In genomic region chr16:69566437-69567030, GRCh38 we compare ENCODE assay signal across 8 cellular contexts. TPM values are rescaled to one million over a fixed set of nuclear protein-coding genes. Genes with fewer than 3 reads are reported as not detected.
DNase-seq lines count a peak whose midpoint lies in the region; ATAC-seq and TF ChIP-seq lines count a peak whose summit lies in the region.

No MANE protein-coding gene starts in this region.

- peaks cover 52% of the 10 kb centered on the region for H3K4me1 ChIP-seq in suprapubic skin

- H3K27me3 Mint-ChIP-seq in activated CD4-positive, alpha-beta T cell treated with anti-CD3 and anti-CD28 coated beads, Interleukin-2, amount 10 ng/mL, durations not matched to agents 7 days and 5 days, result no peaks in the 10 kb centered on the region
- H3K27me3 Mint-ChIP-seq in mesothelial cell of epicardium (ENCODE audit: low read depth), result no peaks in the 10 kb centered on the region

- H3K36me3 Mint-ChIP-seq in activated CD4-positive, alpha-beta T cell treated with anti-CD3 and anti-CD28 coated beads, Interleukin-2, amount 10 ng/mL, durations not matched to agents 7 days and 5 days (ENCODE audit: low read depth), result peaks cover 12% of the 10 kb centered on the region
- no peaks in the 10 kb centered on the region for H3K36me3 Mint-ChIP-seq in mesothelial cell of epicardium

- peak; percentile 23 for ATAC-seq in GM19452 (IDR thresholded peaks at IDR 0.05; ENCODE audit: unreplicated experiment)

- no peaks in the 10 kb centered on the region for H3K9me3 ChIP-seq in suprapubic skin

- TF ChIP-seq POLR2A in suprapubic skin (IDR thresholded peaks at IDR 0.05), result peak in 1 of 2 donors; percentile 14

- WGBS in suprapubic skin, result 0% methylated on average over 14 of the region's 60 CpGs

- TF ChIP-seq EP300 in suprapubic skin (IDR thresholded peaks at IDR 0.05), result no peak

- H3K4me3 ChIP-seq in epithelial cell of esophagus (ENCODE audit: low read length), result peak overlapping the region; percentile 80
- peak overlapping the region; percentile 89 for H3K4me3 ChIP-seq in suprapubic skin

- POLR2A ChIA-PET in activated CD4-positive, alpha-beta T cell treated with anti-CD3 and anti-CD28 coated beads, Interleukin-2, amount 10 ng/mL, durations not matched to agents 7 days and 5 days (lab: Charles Lee), result no interaction called here

- H3K27ac ChIP-seq in C4-2B, result peak overlapping the region; percentile 92
- H3K27ac ChIP-seq in suprapubic skin, result peak overlapping the region; percentile 99

- H3K27me3 ChIP-seq in suprapubic skin, result no peaks in the 10 kb centered on the region

- DNase-seq in HS-5 (ENCODE audit: low read depth) (peak; percentile 41), epithelial cell of esophagus (ENCODE audit: low read depth) (peak; percentile 66), mesothelial cell of epicardium (ENCODE audit: low spot score in 2 of 2, unreplicated experiment in 2 of 2) (peak; percentile 25 to 53), suprapubic skin (ENCODE audit: low spot score in 2 of 2) (peak in 1 of 2 donors; percentile 80), ecto neural progenitor cell (ENCODE audit: low spot score) (no peak)
- DNase-seq in activated CD4-positive, alpha-beta T cell treated with anti-CD3 and anti-CD28 coated beads, Interleukin-2, amount 10 ng/mL, durations not matched to agents 7 days and 5 days, result peak; percentile 9

- peak overlapping the region; percentile 95 for H3K27ac Mint-ChIP-seq in activated CD4-positive, alpha-beta T cell treated with anti-CD3 and anti-CD28 coated beads, Interleukin-2, amount 10 ng/mL, durations not matched to agents 7 days and 5 days
- H3K27ac Mint-ChIP-seq in mesothelial cell of epicardium, result peak overlapping the region; percentile 99

- H3K4me3 Mint-ChIP-seq in activated CD4-positive, alpha-beta T cell treated with anti-CD3 and anti-CD28 coated beads, Interleukin-2, amount 10 ng/mL, durations not matched to agents 7 days and 5 days, result peak overlapping the region; percentile 96
- H3K4me3 Mint-ChIP-seq in mesothelial cell of epicardium, result peak overlapping the region; percentile 96

- no peaks in the 10 kb centered on the region for H3K9me3 Mint-ChIP-seq in activated CD4-positive, alpha-beta T cell treated with anti-CD3 and anti-CD28 coated beads, Interleukin-2, amount 10 ng/mL, durations not matched to agents 7 days and 5 days
- no peaks in the 10 kb centered on the region for H3K9me3 Mint-ChIP-seq in mesothelial cell of epicardium

- TF ChIP-seq CTCF in C4-2B (conservative IDR thresholded peaks at IDR 0.05) (no peak), epithelial cell of esophagus (IDR thresholded peaks at IDR 0.05; ENCODE audit: insufficient read depth, low read depth, low read length, missing control alignments) (no peak), mesothelial cell of epicardium (IDR thresholded peaks at IDR 0.05; ENCODE audit: unreplicated experiment) (no peak), suprapubic skin (IDR thresholded peaks at IDR 0.05) (no peak)

- CTCF ChIA-PET in activated CD4-positive, alpha-beta T cell treated with anti-CD3 and anti-CD28 coated beads, Interleukin-2, amount 10 ng/mL, durations not matched to agents 7 days and 5 days (lab: Charles Lee), result interaction anchor here (0.7 kb wide), 1 partner anchor 1154 kb away, joined by 3 read pairs; no protein-coding TSS in a partner anchor

- H3K4me1 Mint-ChIP-seq in activated CD4-positive, alpha-beta T cell treated with anti-CD3 and anti-CD28 coated beads, Interleukin-2, amount 10 ng/mL, durations not matched to agents 7 days and 5 days, result peaks cover 47% of the 10 kb centered on the region
- peaks cover 47% of the 10 kb centered on the region for H3K4me1 Mint-ChIP-seq in mesothelial cell of epicardium

- H3K36me3 ChIP-seq in suprapubic skin, result no peaks in the 10 kb centered on the region

RNA-seq across cellular contexts. Expression of gene NFAT5, which starts 0.8 kb away (rescaled TPM):
- 10 to 100 TPM; 18.5 to 19.5 TPM for total RNA-seq in activated CD4-positive, alpha-beta T cell treated with anti-CD3 and anti-CD28 coated beads, Interleukin-2, amount 10 ng/mL, durations not matched to agents 7 days and 5 days
- total RNA-seq in mesothelial cell of epicardium (82.7 to 92.5 TPM (median 90.6 TPM) in 3 replicates), suprapubic skin (100 to 1,000 TPM in 1 of 4 donors, 10 to 100 TPM in 3; 67.7 to 146 (median 80.8) TPM)
